ENCODE assay signal across 1 cellular context in genomic region chr2:10720306-10720705, GRCh38.
TF ChIP-seq lines count a peak whose summit lies in the region.

No MANE protein-coding gene starts in this region.

TF ChIP-seq in H1, 55 proteins besides CTCF, POLR2A, EP300 and RAD21:
- TF ChIP-seq SUZ12 (IDR thresholded peaks at IDR 0.05; ENCODE audit: low read length) (0 out of 2 replicates have a peak, but pooled peaks have one; percentile 19), HDAC6 (IDR thresholded peaks at IDR 0.05; ENCODE audit: low read depth, low read length) (no peak)
